Comparison of ENCODE assay signal across 8 cellular contexts in genomic region chr7:74829959-74830358, GRCh38. TPM values are rescaled to one million over a fixed set of nuclear protein-coding genes. Genes with fewer than 3 reads are reported as not detected.
DNase-seq lines count a peak whose midpoint lies in the region; ATAC-seq and TF ChIP-seq lines count a peak whose summit lies in the region.
"Not testable (repeated sequence)": the region's sequence is repeated elsewhere in the genome, so short reads cannot be mapped to it uniquely, and the experiment has no call there.
"Had no signal": no experiment of that assay in that cellular context is flagged by ENCODE, and none has a peak within 500 bp of the region (broad histone marks: within the 10 kb centered on the region; RNA-seq: fewer than 3 reads in every experiment).

No MANE protein-coding gene starts in this region.

- not testable (repeated sequence) for TF ChIP-seq CTCF in PC-3 (conservative IDR thresholded peaks at IDR 0.05; ENCODE audit: low read depth, low read length); lower lobe of right lung (IDR thresholded peaks at IDR 0.05); gastrocnemius medialis (IDR thresholded peaks at IDR 0.05 in 4 of 5, conservative IDR thresholded peaks at IDR 0.05 in 1 of 5)

- in situ Hi-C loops in gastrocnemius medialis (cut with MboI; ENCODE audit: low sequenced_read_pairs in 4 of 4), result not testable (repeated sequence)

- POLR2A ChIA-PET in PC-3 (lab: Charles Lee; ENCODE audit: unreplicated experiment), result not testable (repeated sequence)

- not testable (repeated sequence) for H3K79me2 ChIP-seq in PC-3 (ENCODE audit: low read length)

- not testable (repeated sequence) for BruUV-seq in PC-3 (replicated peaks; lab: Mats Ljungman, UMichigan)

- not testable (repeated sequence) for H3K4me3 ChIP-seq in PC-3 (ENCODE audit: low read length); lower lobe of right lung; gastrocnemius medialis

- H3K9me3 ChIP-seq in PC-3 (ENCODE audit: low read length); lower lobe of right lung; gastrocnemius medialis: not testable (repeated sequence)

- not testable (repeated sequence) for H3K9me2 ChIP-seq in PC-3 (replicated peaks; ENCODE audit: low read length)

- H3K27ac ChIP-seq in PC-3 (ENCODE audit: low read length); lower lobe of right lung: not testable (repeated sequence)
- H3K27ac ChIP-seq in gastrocnemius medialis, result peak overlapping the region in 1 of 4 donors; percentile 33

- not testable (repeated sequence) for H3K36me3 ChIP-seq in PC-3 (ENCODE audit: low read depth, low read length); lower lobe of right lung; gastrocnemius medialis

- CTCF ChIA-PET in PC-3 (lab: Charles Lee), result not testable (repeated sequence)

- TF ChIP-seq POLR2A in gastrocnemius medialis (IDR thresholded peaks at IDR 0.05), result not testable (repeated sequence)

- H2AFZ ChIP-seq in PC-3 (ENCODE audit: low read length), result not testable (repeated sequence)

- H3K27me3 ChIP-seq in PC-3 (ENCODE audit: low read length); lower lobe of right lung (ENCODE audit: low read depth); gastrocnemius medialis: not testable (repeated sequence)

- not testable (repeated sequence) for H3K4me2 ChIP-seq in PC-3 (ENCODE audit: low read length)

- DNase-seq in EH (ENCODE audit: low read depth), result peak; percentile 0
- peak; percentile 0 for DNase-seq in HT-29 (ENCODE audit: low spot score)
- DNase-seq in PC-3, lower lobe of right lung, gastrocnemius medialis: not testable (repeated sequence)
- DNase-seq in fibroblast of gingiva (ENCODE audit: low read depth), result peak; percentile 37
- DNase-seq in glomerular visceral epithelial cell (ENCODE audit: extremely low spot score), result peak; percentile 1

- not testable (repeated sequence) for H3F3A ChIP-seq in PC-3 (ENCODE audit: low read length, unreplicated experiment)

- not testable (repeated sequence) for H3K9ac ChIP-seq in PC-3 (ENCODE audit: low read length)

- intact Hi-C loops in PC-3 (cut with micrococcal nuclease); lower lobe of right lung (cut with DNase I); gastrocnemius medialis (cut with DNase I; ENCODE audit: low total_unique reads): not testable (repeated sequence)

- not testable (repeated sequence) for H4K20me1 ChIP-seq in PC-3 (ENCODE audit: low read length)

- not testable (repeated sequence) for H3K4me1 ChIP-seq in PC-3 (ENCODE audit: insufficient read depth, low read length); lower lobe of right lung; gastrocnemius medialis

- ATAC-seq in PC-3, result peak; percentile 45
- peak; percentile 34 to 62 for ATAC-seq in lower lobe of right lung
- ATAC-seq in gastrocnemius medialis, result peak; percentile 54 to 74

RNA-seq across cellular contexts. Expression of gene GTF2IRD2, which starts 21.4 kb away (rescaled TPM):
- 1.7 and 9.9 TPM in 2 replicates for total RNA-seq in HT-29 (2014; rRNA removed; shearing (Covaris generic))
- total RNA-seq in PC-3 (2014; rRNA removed) (0.63 and 3.0 TPM in 2 replicates), lower lobe of right lung (19.0 TPM), gastrocnemius medialis (10 to 100 TPM in 2 of 4 donors, 1 to 10 TPM in 2; 5.6 to 39.1 (median 15.4) TPM)

RNA-seq across cellular contexts. Expression of gene NCF1, which starts 56.1 kb away (rescaled TPM):
- total RNA-seq in HT-29 (2014; rRNA removed; shearing (Covaris generic)), result not detected in 2 replicates
- total RNA-seq in PC-3 (2014; rRNA removed) (not detected in 2 replicates), lower lobe of right lung (50.8 TPM), gastrocnemius medialis (1 to 10 TPM in 1 of 4 donors, under 1 TPM in 3; 0.41 to 2.7 (median 0.54) TPM)
- total RNA-seq: G401 had no signal

Comparison
In these comparisons a context has a peak if more than half of its experiments do, and no peak if none do; other contexts are left out.
1. RNA of gene NCF1, which starts 56.1 kb away (total RNA-seq): 50.8 TPM in lower lobe of right lung (single experiment); 0.41 to 2.7 TPM in gastrocnemius medialis, not detected in HT-29 and not detected in PC-3; every median in the first group is over 10 times any median in the second.
2. Peak in every context shown above with its lines, with median percentiles within 50 percentile points of each other: ATAC-seq.